Comparison of ENCODE assay signal across 7 cellular contexts in genomic region chr4:155377281-155377680, GRCh38. TPM values are rescaled to one million over a fixed set of nuclear protein-coding genes. Genes with fewer than 3 reads are reported as not detected.
DNase-seq lines count a peak whose midpoint lies in the region; ATAC-seq and TF ChIP-seq lines count a peak whose summit lies in the region.

No MANE protein-coding gene starts in this region.

- H4K20me1 ChIP-seq in GM23248 (ENCODE audit: insufficient read depth), result no peaks in the 10 kb centered on the region

- H3K36me3 ChIP-seq in GM23248 (ENCODE audit: low read depth), result no peaks in the 10 kb centered on the region

- peak overlapping the region; percentile 89 for H3K4me3 Mint-ChIP-seq in progenitor cell of endocrine pancreas (ENCODE audit: low read depth)

- H3K27me3 Mint-ChIP-seq in progenitor cell of endocrine pancreas, result no peaks in the 10 kb centered on the region

- DNase-seq in GM23248, result peak; percentile 6
- DNase-seq in NCI-H748 treated with DMSO at 0.1 percent for 48 hours (lab: John Stamatoyannopoulos, UW), result peak; percentile 52
- DNase-seq in dorsolateral prefrontal cortex, result no peak
- DNase-seq in progenitor cell of endocrine pancreas (ENCODE audit: low spot score, unreplicated experiment), result no peak
- no peak for DNase-seq in foreskin melanocyte

- H3K4me1 Mint-ChIP-seq in progenitor cell of endocrine pancreas (ENCODE audit: low read depth), result peaks cover 14% of the 10 kb centered on the region

- H3K9me3 ChIP-seq in GM23248 (ENCODE audit: low read depth), result no peaks in the 10 kb centered on the region

- no peak overlapping the region for H3K27ac Mint-ChIP-seq in progenitor cell of endocrine pancreas

- no peaks in the 10 kb centered on the region for H3K9me2 ChIP-seq in GM23248 (ENCODE audit: insufficient read depth)

- peaks cover 10% of the 10 kb centered on the region for H3K9me3 Mint-ChIP-seq in progenitor cell of endocrine pancreas (ENCODE audit: low read depth)

- H3K27ac ChIP-seq in GM23248 (no peak overlapping the region), dorsolateral prefrontal cortex (peak overlapping the region in 4 of 59 donors; percentile 4 to 75 (median 19))

- peak overlapping the region; percentile 72; the same call in 1 of the 2 replicates for H2AFZ ChIP-seq in GM23248

- H3K27me3 ChIP-seq in GM23248 (replicated peaks; ENCODE audit: insufficient read depth) (peaks cover 7% of the 10 kb centered on the region), dorsolateral prefrontal cortex (no peaks in the 10 kb centered on the region)

- in situ Hi-C loops in GM23248 (cut with MboI), result no loop called here

- no peaks in the 10 kb centered on the region for H3K36me3 Mint-ChIP-seq in progenitor cell of endocrine pancreas (ENCODE audit: insufficient read depth)

- WGBS in GM23248 (ENCODE audit: low coverage in 1 of 2, low lambda C conversion rate in 2 of 2, missing lambda C conversion rate in 2 of 2), 2 experiments, result 85 to 86% methylated on average over 3 of the region's 3 CpGs

- ATAC-seq in GM21786 (IDR thresholded peaks at IDR 0.05; ENCODE audit: unreplicated experiment) (no peak), HG03442 (IDR thresholded peaks at IDR 0.05; ENCODE audit: unreplicated experiment) (no peak)

- H3K79me2 ChIP-seq in GM23248 (ENCODE audit: insufficient read depth), result no peaks in the 10 kb centered on the region

- no peak overlapping the region for H3K4me2 ChIP-seq in GM23248 (ENCODE audit: unreplicated experiment)

- H3F3A ChIP-seq in GM23248 (ENCODE audit: insufficient read depth), result no peaks in the 10 kb centered on the region

- TF ChIP-seq CTCF in dorsolateral prefrontal cortex (IDR thresholded peaks at IDR 0.05 in 54 of 56, conservative IDR thresholded peaks at IDR 0.05 in 2 of 56; ENCODE audit: low read depth in 1 of 56, partially characterized antibody in 56 of 56) (no peak), progenitor cell of endocrine pancreas (IDR thresholded peaks at IDR 0.05; ENCODE audit: unreplicated experiment) (no peak)

- no peak overlapping the region for H3K9ac ChIP-seq in GM23248

- peaks cover 6% of the 10 kb centered on the region; the same call in 1 of the 2 replicates for H3K4me1 ChIP-seq in GM23248 (ENCODE audit: insufficient read depth)

- intact Hi-C loops in dorsolateral prefrontal cortex (cut with DNase I), result no loop called here

- H3K4me3 ChIP-seq in GM23248 (no peak overlapping the region), dorsolateral prefrontal cortex (peak overlapping the region; percentile 55 to 95 (median 83))

RNA-seq across cellular contexts. Expression of gene MAP9, which starts 0.5 kb away (rescaled TPM):
- 1.8 and 7.1 TPM in 2 replicates for total RNA-seq in GM23248 (2014; rRNA removed; shearing (Covaris generic))
- 5.6 and 6.2 TPM in 2 replicates for polyA plus RNA-seq in GM23248 (2016; fragmentation: Nextera tagmentation; extraction: Ambion mirVana)
- total RNA-seq in dorsolateral prefrontal cortex (10 to 100 TPM; 23.3 to 87.3 (median 59.7) TPM), progenitor cell of endocrine pancreas (33.2 and 34.2 TPM in 2 replicates)

Comparison
In these comparisons a context has a peak if more than half of its experiments do, and no peak if none do; other contexts are left out.
1. DNase-seq: peak in GM23248 (single experiment) and NCI-H748 treated with DMSO at 0.1 percent for 48 hours (single experiment); none in dorsolateral prefrontal cortex (0 of 10), progenitor cell of endocrine pancreas (single experiment) and foreskin melanocyte (single experiment).